ENCODE assay signal across 1 cellular context in genomic region chr10:110501142-110501937, GRCh38.
TF ChIP-seq lines count a peak whose summit lies in the region.

No MANE protein-coding gene starts in this region.

TF ChIP-seq in HCT116, 20 proteins besides CTCF, POLR2A, EP300 and RAD21 (continued from another document):
- TF ChIP-seq EGR1 (IDR thresholded peaks at IDR 0.05; ENCODE audit: low read depth) (no peak), CBX3 (IDR thresholded peaks at IDR 0.05; ENCODE audit: low read depth) (no peak), ZNF274 (IDR thresholded peaks at IDR 0.05; ENCODE audit: low read depth, low read length) (no peak), ELF1 (IDR thresholded peaks at IDR 0.05; ENCODE audit: borderline replicate concordance, low read depth) (no peak), MAX (IDR thresholded peaks at IDR 0.05) (no peak)
